ENCODE assay signal across 5 cellular contexts in the genomic region with DNA sequence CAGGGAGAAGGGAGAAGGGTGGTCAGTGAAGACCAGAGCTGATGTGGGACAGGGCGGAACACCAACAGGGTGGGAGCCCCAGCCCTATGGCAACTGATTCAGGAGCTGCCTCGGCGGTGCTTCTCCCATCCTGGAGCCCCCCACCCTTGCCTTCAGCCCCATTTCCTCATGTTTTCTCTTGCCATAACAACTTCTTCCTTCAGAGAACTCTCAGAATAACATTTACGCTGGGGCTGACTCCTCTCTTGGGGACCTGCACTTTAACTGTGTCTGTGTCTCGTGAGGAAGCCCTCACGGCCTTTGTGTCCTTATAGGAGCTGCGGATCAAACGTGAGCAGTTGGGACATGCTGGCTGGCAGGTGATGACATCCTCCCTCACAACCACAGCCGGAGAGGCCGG.
"Had no signal": no experiment of that assay in that cellular context is flagged by ENCODE, and none has a peak within 500 bp of the region (broad histone marks: within the 10 kb centered on the region; RNA-seq: fewer than 3 reads in every experiment).

No MANE protein-coding gene starts in this region.

- H3K4me3 ChIP-seq: GM23338, HAP-1, K562 had no signal

- H3K4me2 ChIP-seq: GM23338 had no signal

- H3K9me3 ChIP-seq: HAP-1 had no signal

- H3K36me3 ChIP-seq: HAP-1 had no signal

- H3K9me3 Mint-ChIP-seq: GM23338 had no signal

- H3K27ac Mint-ChIP-seq: GM23338, HFFc6 had no signal

- H2AFZ ChIP-seq: GM23338 had no signal

- H3K4me1 ChIP-seq: HAP-1 had no signal

- DNase-seq: HFFc6, IMR-90 had no signal

- H3K4me3 Mint-ChIP-seq: GM23338, HFFc6 had no signal
